In the genomic region with DNA sequence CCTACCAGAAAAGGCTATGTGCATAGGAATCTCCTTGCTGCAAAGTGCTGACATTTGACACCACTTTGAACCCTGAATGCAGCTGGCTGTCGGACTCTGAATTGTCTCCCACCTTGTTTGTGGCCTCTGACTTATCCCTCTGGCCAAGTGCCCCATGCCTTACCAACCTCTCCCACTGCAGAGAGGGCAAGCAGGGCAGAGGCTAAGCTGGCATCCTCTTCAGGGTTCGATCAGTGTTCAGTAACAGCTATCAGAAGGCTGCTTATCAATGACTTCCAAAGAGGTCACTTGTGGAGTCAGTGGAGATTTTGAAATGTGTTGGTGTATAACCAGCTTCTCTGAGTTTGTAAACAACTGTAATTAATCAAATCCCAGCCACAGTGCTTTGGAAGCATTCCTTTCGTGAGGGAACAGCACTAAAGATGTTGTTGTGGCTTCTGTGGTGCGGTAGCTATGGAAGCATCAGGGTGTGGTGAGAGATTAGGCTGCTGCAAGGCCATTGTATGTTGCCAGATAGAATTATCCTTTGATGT, we compare ENCODE assay signal across 18 cellular contexts. TPM values are rescaled to one million over a fixed set of nuclear protein-coding genes. Genes with fewer than 3 reads are reported as not detected.
DNase-seq lines count a peak whose midpoint lies in the region; ATAC-seq and TF ChIP-seq lines count a peak whose summit lies in the region.
"Had no signal": no experiment of that assay in that cellular context is flagged by ENCODE, and none has a peak within 500 bp of the region (broad histone marks: within the 10 kb centered on the region; RNA-seq: fewer than 3 reads in every experiment).

No MANE protein-coding gene starts in this region.

- no peak overlapping the region for H2AFZ ChIP-seq in osteoblast (ENCODE audit: low read length)

- H3K4me2 ChIP-seq in osteoblast (ENCODE audit: insufficient read depth, low read length), result no peak overlapping the region

- H3K27me3 ChIP-seq in HUES48 (ENCODE audit: control insufficient read depth, insufficient read depth, low read length) (no peaks in the 10 kb centered on the region), osteoblast (ENCODE audit: insufficient read depth, low read length) (peaks cover 13% of the 10 kb centered on the region)
- H3K27me3 ChIP-seq: ovary, uterus had no signal

- H3K79me2 ChIP-seq in osteoblast (ENCODE audit: insufficient read depth, low read length), result no peaks in the 10 kb centered on the region

- DNase-seq in A172 (ENCODE audit: low spot score), result peak; percentile 61
- DNase-seq in cerebellar cortex (ENCODE audit: low spot score), result peak; percentile 45
- peak; percentile 33 for DNase-seq in iris pigment epithelial cell (ENCODE audit: low read depth)
- no peak for DNase-seq in erythroblast (lab: John Stamatoyannopoulos, UW)
- no peak for DNase-seq in osteoblast (ENCODE audit: insufficient read length, low spot score, missing footprints)
- no peak for DNase-seq in stimulated activated CD4-positive, alpha-beta T cell treated with anti-CD3 and anti-CD28 coated beads, Interleukin-15, amount 100 ng/mL, for 24 hours
- DNase-seq: ACHN; activated CD4-positive, alpha-beta T cell treated with anti-CD3 and anti-CD28 coated beads, Interleukin-2, amount 10 ng/mL, durations not matched to agents 7 days and 5 days; effector CD4-positive, alpha-beta T cell; glutamatergic neuron; NCI-H345; ovary; T-helper 2 cell; uterus had no signal

- H4K20me1 ChIP-seq in osteoblast (ENCODE audit: insufficient read depth, low read length), result no peaks in the 10 kb centered on the region

- H3K4me1 ChIP-seq in HUES48 (ENCODE audit: control insufficient read depth, insufficient read depth, low read length) (peaks cover 65% of the 10 kb centered on the region), osteoblast (ENCODE audit: insufficient read depth, low read length) (peaks cover 11% of the 10 kb centered on the region)
- H3K4me1 ChIP-seq: uterus had no signal

- no peak for TF ChIP-seq POLR2A in erythroblast (IDR thresholded peaks at IDR 0.05; ENCODE audit: low read length)

- H3K27ac ChIP-seq in HUES48 (ENCODE audit: low read depth, low read length) (peak overlapping the region; percentile 71), osteoblast (ENCODE audit: low read depth, low read length) (no peak overlapping the region)
- H3K27ac ChIP-seq: HL-60, uterus had no signal

- ATAC-seq in HG02973 (IDR thresholded peaks at IDR 0.05; ENCODE audit: unreplicated experiment), result no peak
- ATAC-seq: GM12878 had no signal

- no peak overlapping the region for H3K9ac ChIP-seq in HUES48 (ENCODE audit: low read depth, low read length)

- no peak for TF ChIP-seq CTCF in osteoblast (IDR thresholded peaks at IDR 0.05; ENCODE audit: extremely low read depth, low read depth, low read length)

- H3K9me3 ChIP-seq in HUES48 (ENCODE audit: control insufficient read depth, insufficient read depth, low read length) (peaks cover 1% of the 10 kb centered on the region), osteoblast (ENCODE audit: low read depth, low read length) (peaks cover 1% of the 10 kb centered on the region)
- H3K9me3 ChIP-seq: ovary, uterus had no signal

- no peak overlapping the region for H3K4me3 ChIP-seq in HUES48 (ENCODE audit: low read depth, low read length)
- no peak overlapping the region for H3K4me3 ChIP-seq in osteoblast (ENCODE audit: insufficient read depth, low read length)
- H3K4me3 ChIP-seq: GM12878, ovary, uterus had no signal

- H3K36me3 ChIP-seq in HUES48 (ENCODE audit: control insufficient read depth, insufficient read depth, low read length), result no peaks in the 10 kb centered on the region
- no peaks in the 10 kb centered on the region for H3K36me3 ChIP-seq in osteoblast (ENCODE audit: insufficient read depth, low read length)
- H3K36me3 ChIP-seq: ovary, uterus had no signal

RNA-seq across cellular contexts. Expression of a gene that starts 22.6 kb away (rescaled TPM):
- 3.8 and 5.0 TPM in 2 replicates for total RNA-seq in A172 (2014; rRNA removed; shearing (Covaris generic))
- 6.8 and 7.6 TPM in 2 replicates for total RNA-seq in osteoblast

Comparison
In these comparisons a context has a peak if more than half of its experiments do, and no peak if none do; other contexts are left out.
1. DNase-seq: peak in A172 (single experiment), cerebellar cortex (single experiment) and iris pigment epithelial cell (single experiment); none in erythroblast (0 of 2), osteoblast (single experiment) and stimulated activated CD4-positive, alpha-beta T cell treated with anti-CD3 and anti-CD28 coated beads, Interleukin-15, amount 100 ng/mL, for 24 hours (single experiment).